ENCODE assay signal across 26 cellular contexts in the genomic region with DNA sequence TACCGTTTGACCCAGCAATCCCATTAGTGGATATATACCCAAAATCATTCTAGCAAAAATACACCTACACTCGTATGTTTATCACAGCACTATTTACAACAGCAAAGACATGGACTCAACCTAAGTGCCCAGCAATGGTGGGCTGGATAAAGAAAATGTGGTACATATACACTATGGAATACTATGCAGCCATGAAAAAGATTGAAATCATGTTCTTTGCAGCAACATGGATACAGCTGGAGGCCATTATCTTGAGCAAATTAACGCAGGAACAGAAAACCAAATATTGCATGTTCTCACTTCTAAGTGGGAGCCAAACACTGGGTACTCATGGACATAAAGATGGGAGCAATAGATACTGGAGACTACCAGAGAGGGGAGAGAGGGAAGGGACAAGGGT.
DNase-seq lines count a peak whose midpoint lies in the region; ATAC-seq, FAIRE-seq and TF ChIP-seq lines count a peak whose summit lies in the region.
"Had no signal": no experiment of that assay in that cellular context is flagged by ENCODE, and none has a peak within 500 bp of the region (broad histone marks: within the 10 kb centered on the region; RNA-seq: fewer than 3 reads in every experiment).

No MANE protein-coding gene starts in this region.

- no peak for ATAC-seq in K562
- ATAC-seq: GM12878 had no signal

- WGBS in K562 (ENCODE audit: insufficient coverage, low coverage, missing lambda C conversion rate): 0% methylated on average over 3 of the region's 3 CpGs

- peaks cover 2% of the 10 kb centered on the region for H3K27me3 Mint-ChIP-seq in activated naive CD4-positive, alpha-beta T cell treated with anti-CD3 and anti-CD28 coated beads, Interleukin-2, amount 50 U/mL, for 24 hours
- peaks cover 9% of the 10 kb centered on the region for H3K27me3 Mint-ChIP-seq in activated naive CD4-positive, alpha-beta T cell treated with anti-CD3 and anti-CD28 coated beads for 36 hours (ENCODE audit: low read depth)

- FAIRE-seq in K562 (lab: Jason Lieb, UNC): no peak
- FAIRE-seq: A204.1, GM12878, GM12892, GM18507 had no signal

- TF ChIP-seq RAD21 in K562 (CRISPR knock-in tag; conservative IDR thresholded peaks at IDR 0.05 in 1 of 2, IDR thresholded peaks at IDR 0.05 in 1 of 2): no peak

- H3K27ac ChIP-seq in K562 (ENCODE audit: extremely low read depth, low read depth, low read length): no peak overlapping the region
- H3K27ac ChIP-seq: BLaER1 had no signal

- peak overlapping the region; percentile 1 for H3K27ac Mint-ChIP-seq in activated naive CD4-positive, alpha-beta T cell treated with anti-CD3 and anti-CD28 coated beads, Interleukin-2, amount 50 U/mL, for 24 hours
- H3K27ac Mint-ChIP-seq in activated naive CD4-positive, alpha-beta T cell treated with anti-CD3 and anti-CD28 coated beads for 36 hours: no peak overlapping the region
- H3K27ac Mint-ChIP-seq: CD14-positive monocyte; CD4-positive, alpha-beta memory T cell; CD4-positive, CD25-positive, alpha-beta regulatory T cell; CD8-positive, alpha-beta memory T cell had no signal

- H3K4me1 ChIP-seq in K562 (replicated peaks in 1 of 2; ENCODE audit: control insufficient read depth in 2 of 2, insufficient read depth in 2 of 2, low read length in 2 of 2): no peaks in the 10 kb centered on the region
- H3K4me1 ChIP-seq: BE2C, BLaER1 had no signal

- H3K27me3 ChIP-seq in K562 (ENCODE audit: control insufficient read depth in 2 of 2, insufficient read depth in 2 of 2, low read length in 2 of 2) (peaks cover 0 to 12% of the 10 kb centered on the region in 2 experiments; a peak in 1 of 5 replicates), H7 (ENCODE audit: control insufficient read depth, insufficient read depth, low read length) (no peaks in the 10 kb centered on the region)
- H3K27me3 ChIP-seq: BE2C, BLaER1 had no signal

- no peak overlapping the region for H3K4me3 Mint-ChIP-seq in activated naive CD4-positive, alpha-beta T cell treated with anti-CD3 and anti-CD28 coated beads, Interleukin-2, amount 50 U/mL, for 24 hours
- no peak overlapping the region for H3K4me3 Mint-ChIP-seq in activated naive CD4-positive, alpha-beta T cell treated with anti-CD3 and anti-CD28 coated beads for 36 hours
- H3K4me3 Mint-ChIP-seq: CD14-positive monocyte; CD4-positive, alpha-beta memory T cell; CD4-positive, CD25-positive, alpha-beta regulatory T cell; CD8-positive, alpha-beta memory T cell had no signal

- no peaks in the 10 kb centered on the region for H3K4me1 Mint-ChIP-seq in activated naive CD4-positive, alpha-beta T cell treated with anti-CD3 and anti-CD28 coated beads, Interleukin-2, amount 50 U/mL, for 24 hours
- H3K4me1 Mint-ChIP-seq in activated naive CD4-positive, alpha-beta T cell treated with anti-CD3 and anti-CD28 coated beads for 36 hours (ENCODE audit: low read depth): no peaks in the 10 kb centered on the region
- H3K4me1 Mint-ChIP-seq: CD14-positive monocyte; CD4-positive, alpha-beta memory T cell; CD4-positive, CD25-positive, alpha-beta regulatory T cell; CD8-positive, alpha-beta memory T cell had no signal

- CTCF ChIA-PET in activated naive CD4-positive, alpha-beta T cell treated with anti-CD3 and anti-CD28 coated beads for 36 hours (lab: Charles Lee): no interaction called here
- CTCF ChIA-PET in K562 (lab: Yijun Ruan, JAX; ENCODE audit: low intra/inter-chr PET ratio): no interaction called here

- BruUV-seq in K562 (replicated peaks; lab: Mats Ljungman, UMichigan): no TSS peak

- in situ Hi-C loops in K562 (cut with MboI): no loop called here

- no peak for TF ChIP-seq EP300 in K562 (IDR thresholded peaks at IDR 0.05; ENCODE audit: low read length)

- no peak for TF ChIP-seq CTCF in K562 (IDR thresholded peaks at IDR 0.05 in 2 of 3, conservative IDR thresholded peaks at IDR 0.05 in 1 of 3; ENCODE audit: insufficient read depth in 2 of 3, low read depth in 1 of 3, low read length in 3 of 3)

- no peaks in the 10 kb centered on the region for H3K79me2 ChIP-seq in K562 (ENCODE audit: control insufficient read depth, insufficient read depth, low read length)

- no peak overlapping the region for H3K9ac ChIP-seq in K562 (ENCODE audit: insufficient read depth in 1 of 2, low read depth in 2 of 2, low read length in 2 of 2)
- H3K9ac ChIP-seq: BLaER1 had no signal

- H3K4me3 ChIP-seq in K562: no peak overlapping the region
- H3K4me3 ChIP-seq in H7 (ENCODE audit: insufficient read depth, low read depth, low read length): no peak overlapping the region
- H3K4me3 ChIP-seq: BLaER1, GM12878 had no signal

- H2AFZ ChIP-seq in K562 (ENCODE audit: low read depth, low read length): no peak overlapping the region

- H4K20me1 ChIP-seq in K562 (replicated peaks; ENCODE audit: control insufficient read depth, insufficient read depth, low read length): no peaks in the 10 kb centered on the region
- H4K20me1 ChIP-seq: BLaER1 had no signal

- no peak overlapping the region for H3K4me2 ChIP-seq in K562 (ENCODE audit: insufficient read depth, low read length)
- H3K4me2 ChIP-seq: BLaER1 had no signal

- no peaks in the 10 kb centered on the region for H3K9me3 ChIP-seq in K562 (replicated peaks; ENCODE audit: control insufficient read depth, insufficient read depth, low read depth, low read length)
- H3K9me3 ChIP-seq: BE2C had no signal

- intact Hi-C loops in activated naive CD4-positive, alpha-beta T cell treated with anti-CD3 and anti-CD28 coated beads for 36 hours (cut with micrococcal nuclease): no loop called here
- intact Hi-C loops in K562 (cut with micrococcal nuclease): no loop called here

- H3K36me3 ChIP-seq in K562 (ENCODE audit: control insufficient read depth, insufficient read depth, low read length) (no peaks in the 10 kb centered on the region), H7 (replicated peaks; ENCODE audit: control insufficient read depth, insufficient read depth, low read length) (no peaks in the 10 kb centered on the region)
- H3K36me3 ChIP-seq: BE2C, BLaER1 had no signal

- no peaks in the 10 kb centered on the region for H3K9me1 ChIP-seq in K562 (ENCODE audit: control insufficient read depth, insufficient read depth, low read length)

- POLR2A ChIA-PET in K562 (lab: Yijun Ruan, JAX): no interaction called here

- peaks cover 2% of the 10 kb centered on the region for H3K36me3 Mint-ChIP-seq in activated naive CD4-positive, alpha-beta T cell treated with anti-CD3 and anti-CD28 coated beads, Interleukin-2, amount 50 U/mL, for 24 hours
- no peaks in the 10 kb centered on the region for H3K36me3 Mint-ChIP-seq in activated naive CD4-positive, alpha-beta T cell treated with anti-CD3 and anti-CD28 coated beads for 36 hours (ENCODE audit: low read depth)
- H3K36me3 Mint-ChIP-seq: CD14-positive monocyte; CD4-positive, CD25-positive, alpha-beta regulatory T cell had no signal

- DNase-seq in activated naive CD4-positive, alpha-beta T cell treated with anti-CD3 and anti-CD28 coated beads for 36 hours: no peak
- DNase-seq in K562 (ENCODE audit: extremely low read depth in 1 of 4, low spot score in 3 of 4): no peak
- DNase-seq in H7: no peak
- no peak for DNase-seq in germinal center (ENCODE audit: low spot score)
- DNase-seq: 8988T; ACHN; BE2C; C1 segment of cervical spinal cord; CD4-positive, alpha-beta memory T cell; CD4-positive, CD25-positive, alpha-beta regulatory T cell; CD8-positive, alpha-beta memory T cell; COR-L47; DMS 273 treated with DMSO at 0.1 percent for 48 hours; DMS153; DMS53; DMS79; DND-41; EL; GDM1 had no signal

- H3K9me3 Mint-ChIP-seq in activated naive CD4-positive, alpha-beta T cell treated with anti-CD3 and anti-CD28 coated beads, Interleukin-2, amount 50 U/mL, for 24 hours: peaks cover 5% of the 10 kb centered on the region
- no peaks in the 10 kb centered on the region for H3K9me3 Mint-ChIP-seq in activated naive CD4-positive, alpha-beta T cell treated with anti-CD3 and anti-CD28 coated beads for 36 hours

- TF ChIP-seq POLR2A in K562 (conservative IDR thresholded peaks at IDR 0.05): no peak

TF ChIP-seq in K562, 482 proteins besides CTCF, POLR2A, EP300 and RAD21:
- TF ChIP-seq ZNF146 (CRISPR knock-in tag; IDR thresholded peaks at IDR 0.05; ENCODE audit: unreplicated experiment) (peak; percentile 85), CREB1 (IDR thresholded peaks at IDR 0.05) (no peak), CREB1 (CRISPR knock-in tag; IDR thresholded peaks at IDR 0.05) (no peak), RBM25 (IDR thresholded peaks at IDR 0.05; ENCODE audit: low read depth, low read length, severe bottlenecking) (peak; percentile 71), ZNF282 (CRISPR knock-in tag; IDR thresholded peaks at IDR 0.05) (no peak)
